2 cellular contexts compared by ENCODE assay signal in the genomic region with DNA sequence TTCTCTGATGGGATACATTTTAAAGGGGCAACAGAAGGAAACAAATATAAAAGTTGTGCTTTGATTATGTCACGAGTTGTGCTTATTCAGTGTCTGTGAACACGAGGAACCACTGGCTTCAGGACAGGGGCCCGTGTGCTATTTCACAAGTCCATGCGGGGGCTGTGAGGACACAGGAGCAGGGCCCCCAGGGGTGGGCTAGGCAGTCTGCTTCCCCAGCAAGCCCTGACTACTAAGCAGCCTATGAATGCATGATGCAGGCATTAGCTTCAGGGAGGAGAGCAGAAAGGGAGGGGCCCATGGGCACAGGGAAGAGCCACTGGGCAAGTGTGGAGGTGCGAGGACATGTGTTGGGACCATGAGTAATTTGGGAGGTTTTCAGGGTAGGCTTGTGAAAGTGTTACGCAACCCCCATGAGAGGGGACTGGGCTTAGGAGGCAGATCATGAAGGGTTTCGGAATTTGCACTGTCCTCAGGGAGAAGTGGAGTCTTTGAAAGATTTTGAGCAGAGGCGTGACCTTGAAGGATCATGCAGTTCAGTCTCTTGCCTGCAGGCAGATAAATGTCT.
A peak's percentile ranks its signal among the peaks of the same experiment; 100 is the strongest.
TF ChIP-seq lines count a peak whose summit lies in the region.

No MANE protein-coding gene starts in this region.

TF ChIP-seq in HepG2, 621 proteins besides CTCF, POLR2A, EP300 and RAD21:
- TF ChIP-seq CEBPB (IDR thresholded peaks at IDR 0.05; ENCODE audit: borderline replicate concordance, low read depth, low read length) = peak; percentile 82
- TF ChIP-seq PAF1 (CRISPR knock-in tag; IDR thresholded peaks at IDR 0.05) = no peak
- TF ChIP-seq ARNT (IDR thresholded peaks at IDR 0.05) = no peak
TF ChIP-seq in HepG2: peak in this region for 1.

TF ChIP-seq in H1, 55 proteins besides CTCF, POLR2A, EP300 and RAD21:
- TF ChIP-seq SIX5 (IDR thresholded peaks at IDR 0.05; ENCODE audit: low read depth, low read length) = no peak
- peak; percentile 89 for TF ChIP-seq CEBPB (IDR thresholded peaks at IDR 0.05; ENCODE audit: low read depth, low read length)
TF ChIP-seq in H1: peak in this region for 1.
